In the genomic region with DNA sequence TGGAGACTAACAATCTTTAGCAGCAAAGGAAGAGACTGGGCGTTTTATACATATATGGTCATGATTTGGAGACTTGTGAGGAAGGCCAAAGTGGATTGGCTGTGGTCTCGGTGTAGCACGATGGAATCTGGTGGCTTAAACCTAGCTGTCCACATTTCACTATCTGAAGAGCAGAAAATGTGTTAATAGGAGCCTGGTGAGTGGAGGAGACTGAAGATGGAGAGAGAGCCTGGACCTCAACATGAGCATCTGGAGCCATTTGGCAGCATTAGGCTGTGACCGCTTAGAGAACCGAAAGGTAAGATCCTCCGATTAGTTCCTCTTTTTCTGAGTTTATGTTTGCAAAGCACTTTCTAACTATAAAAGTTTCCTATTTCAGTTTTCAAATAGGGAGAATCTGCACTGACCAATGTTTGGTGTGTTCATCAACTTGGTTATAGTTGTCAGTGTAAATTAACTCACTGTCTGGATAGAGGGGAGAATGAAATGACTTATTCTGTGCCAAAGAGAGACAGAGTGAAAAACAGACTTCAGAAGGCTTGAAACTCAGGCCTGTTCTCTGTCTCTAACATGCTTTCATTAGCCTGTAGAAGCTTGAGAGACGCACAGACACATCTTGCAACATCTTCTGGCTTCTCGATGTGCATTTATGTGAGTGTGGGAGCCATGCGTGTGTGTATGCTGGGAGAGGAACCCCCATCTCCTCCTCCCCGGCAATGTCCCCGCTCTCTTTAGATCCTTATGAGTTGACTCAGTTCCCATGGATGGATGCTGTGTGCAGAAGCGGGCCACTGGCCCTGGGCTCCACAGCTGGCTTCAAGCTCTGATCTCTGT, we compare ENCODE assay signal across 1 cellular context.
TF ChIP-seq lines count a peak whose summit lies in the region.

No MANE protein-coding gene starts in this region.

TF ChIP-seq in HepG2, 621 proteins besides CTCF, POLR2A, EP300 and RAD21 (continued from another document):
- TF ChIP-seq, protein P1, sequence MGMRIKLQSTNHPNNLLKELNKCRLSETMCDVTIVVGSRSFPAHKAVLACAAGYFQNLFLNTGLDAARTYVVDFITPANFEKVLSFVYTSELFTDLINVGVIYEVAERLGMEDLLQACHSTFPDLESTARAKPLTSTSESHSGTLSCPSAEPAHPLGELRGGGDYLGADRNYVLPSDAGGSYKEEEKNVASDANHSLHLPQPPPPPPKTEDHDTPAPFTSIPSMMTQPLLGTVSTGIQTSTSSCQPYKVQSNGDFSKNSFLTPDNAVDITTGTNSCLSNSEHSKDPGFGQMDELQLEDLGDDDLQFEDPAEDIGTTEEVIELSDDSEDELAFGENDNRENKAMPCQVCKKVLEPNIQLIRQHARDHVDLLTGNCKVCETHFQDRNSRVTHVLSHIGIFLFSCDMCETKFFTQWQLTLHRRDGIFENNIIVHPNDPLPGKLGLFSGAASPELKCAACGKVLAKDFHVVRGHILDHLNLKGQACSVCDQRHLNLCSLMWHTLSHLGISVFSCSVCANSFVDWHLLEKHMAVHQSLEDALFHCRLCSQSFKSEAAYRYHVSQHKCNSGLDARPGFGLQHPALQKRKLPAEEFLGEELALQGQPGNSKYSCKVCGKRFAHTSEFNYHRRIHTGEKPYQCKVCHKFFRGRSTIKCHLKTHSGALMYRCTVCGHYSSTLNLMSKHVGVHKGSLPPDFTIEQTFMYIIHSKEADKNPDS (CRISPR knock-in tag; IDR thresholded peaks at IDR 0.05) = no peak
- no peak for TF ChIP-seq FOXA1 (IDR thresholded peaks at IDR 0.05)
- no peak for TF ChIP-seq FOXA1 (CRISPR knock-in tag; IDR thresholded peaks at IDR 0.05)
TF ChIP-seq in HepG2: peak in this region for 0.
